ENCODE assay signal across 9 cellular contexts in genomic region chrX:13938766-13939530, GRCh38.
A peak's percentile ranks its signal among the peaks of the same experiment; 100 is the strongest.
DNase-seq lines count a peak whose midpoint lies in the region; ATAC-seq and TF ChIP-seq lines count a peak whose summit lies in the region.
"Had no signal": no experiment of that assay in that cellular context is flagged by ENCODE, and none has a peak within 500 bp of the region (broad histone marks: within the 10 kb centered on the region; RNA-seq: fewer than 3 reads in every experiment).

No MANE protein-coding gene starts in this region.

- H3K4me3 ChIP-seq in ACC112 (ENCODE audit: low read depth, low read length) (peak overlapping the region; percentile 80), HUES48 (ENCODE audit: low read depth, low read length) (peak overlapping the region; percentile 79), breast epithelium (peak overlapping the region; percentile 47 to 69 (median 63)), mesodermal cell (ENCODE audit: extremely low read depth, insufficient read depth, low read length, poor library complexity, severe bottlenecking) (peak overlapping the region; percentile 58)

- no peak for ATAC-seq in HG02973 (IDR thresholded peaks at IDR 0.05; ENCODE audit: unreplicated experiment)

- no peak for DNase-seq in breast epithelium (ENCODE audit: low spot score in 2 of 2)
- DNase-seq in epidermal melanocyte (ENCODE audit: insufficient read length, low spot score): no peak
- DNase-seq in NCI-H2171 treated with DMSO at 0.1 percent for 48 hours (lab: John Stamatoyannopoulos, UW): no peak
- DNase-seq in activated CD4-positive, alpha-beta T cell treated with anti-CD3 and anti-CD28 coated beads, Interleukin-2, amount 50 U/mL, for 4 hours: no peak
- DNase-seq: cerebellar nuclear complex had no signal

- H3K9ac ChIP-seq in HUES48 (ENCODE audit: low read depth, low read length): peak overlapping the region; percentile 80

- H3K27me3 ChIP-seq in ACC112 (ENCODE audit: insufficient read depth, low read length) (peaks cover 55% of the 10 kb centered on the region), HUES48 (ENCODE audit: control insufficient read depth, insufficient read depth, low read length) (no peaks in the 10 kb centered on the region), breast epithelium (peaks cover 2 to 53% of the 10 kb centered on the region in 2 donors)

- H3K9me3 ChIP-seq in HUES48 (ENCODE audit: control insufficient read depth, insufficient read depth, low read length) (no peaks in the 10 kb centered on the region), breast epithelium (no peaks in the 10 kb centered on the region), mesodermal cell (ENCODE audit: control insufficient read depth, low read length) (no peaks in the 10 kb centered on the region)

- H3K27ac ChIP-seq in ACC112 (ENCODE audit: low read depth, low read length): no peak overlapping the region
- peak overlapping the region; percentile 74 for H3K27ac ChIP-seq in HUES48 (ENCODE audit: low read depth, low read length)
- peak overlapping the region; percentile 61 to 66 for H3K27ac ChIP-seq in breast epithelium
- H3K27ac ChIP-seq in mesodermal cell (ENCODE audit: low read depth, low read length, severe bottlenecking): no peak overlapping the region

- no peaks in the 10 kb centered on the region for H3K36me3 ChIP-seq in ACC112 (ENCODE audit: insufficient read depth, low read length)
- peaks cover 13% of the 10 kb centered on the region for H3K36me3 ChIP-seq in HUES48 (ENCODE audit: control insufficient read depth, insufficient read depth, low read length)
- no peaks in the 10 kb centered on the region for H3K36me3 ChIP-seq in breast epithelium
- no peaks in the 10 kb centered on the region for H3K36me3 ChIP-seq in mesodermal cell (ENCODE audit: control insufficient read depth, insufficient read depth, low read length)

- no peak for TF ChIP-seq POLR2A in breast epithelium (IDR thresholded peaks at IDR 0.05)

- no peak for TF ChIP-seq CTCF in breast epithelium (IDR thresholded peaks at IDR 0.05)

- no peaks in the 10 kb centered on the region for H3K79me2 ChIP-seq in ACC112 (ENCODE audit: control insufficient read depth, insufficient read depth, low read length, unreplicated experiment)

- no peaks in the 10 kb centered on the region for H3K4me1 ChIP-seq in ACC112 (ENCODE audit: control insufficient read depth, insufficient read depth, low read length, unreplicated experiment)
- peaks cover 67% of the 10 kb centered on the region for H3K4me1 ChIP-seq in HUES48 (ENCODE audit: control insufficient read depth, insufficient read depth, low read length)
- no peaks in the 10 kb centered on the region for H3K4me1 ChIP-seq in breast epithelium
- peaks cover 4% of the 10 kb centered on the region for H3K4me1 ChIP-seq in mesodermal cell (ENCODE audit: control insufficient read depth, insufficient read depth, low read length, poor library complexity, severe bottlenecking)

- 6 to 19% methylated on average over 11 to 12 of the region's 37 CpGs for WGBS in mesodermal cell (ENCODE audit: insufficient coverage in 2 of 2), 2 experiments

- H2AFZ ChIP-seq in ACC112 (ENCODE audit: low read length, unreplicated experiment): peak overlapping the region; percentile 89

- intact Hi-C loops in breast epithelium (cut with DNase I; ENCODE audit: low total_unique reads): no loop called here

Comparison
In these comparisons a context has a peak if more than half of its experiments do, and no peak if none do; other contexts are left out.
1. H3K27ac ChIP-seq: peak in HUES48 (single experiment) and breast epithelium (2 of 2); none in ACC112 (single experiment) and mesodermal cell (single experiment).
2. Peak in every context shown above with its lines, with median percentiles within 50 percentile points of each other: H3K4me3 ChIP-seq.